In genomic region chrX:98490670-98491069, GRCh38 we compare ENCODE assay signal across 20 cellular contexts.
DNase-seq lines count a peak whose midpoint lies in the region; ATAC-seq, FAIRE-seq and TF ChIP-seq lines count a peak whose summit lies in the region.
"Had no signal": no experiment of that assay in that cellular context is flagged by ENCODE, and none has a peak within 500 bp of the region (broad histone marks: within the 10 kb centered on the region; RNA-seq: fewer than 3 reads in every experiment).

No MANE protein-coding gene starts in this region.

- H3K14ac ChIP-seq in IMR-90 (replicated peaks; ENCODE audit: low read depth, low read length), result no peak overlapping the region

- no peak overlapping the region for H3K18ac ChIP-seq in IMR-90 (ENCODE audit: low read depth, low read length)

- peaks cover 6% of the 10 kb centered on the region for H3F3A ChIP-seq in smooth muscle cell (ENCODE audit: low read depth)

- TF ChIP-seq CTCF in A549 (IDR thresholded peaks at IDR 0.05) (no peak), IMR-90 (conservative IDR thresholded peaks at IDR 0.05; ENCODE audit: low read depth, low read length) (no peak), smooth muscle cell (IDR thresholded peaks at IDR 0.05; ENCODE audit: borderline replicate concordance, insufficient read depth, poor library complexity, severe bottlenecking) (no peak), brain microvascular endothelial cell (IDR thresholded peaks at IDR 0.05; ENCODE audit: low read depth, low read length, missing control alignments) (no peak)

- WGBS in A549 (ENCODE audit: missing lambda C conversion rate), result 4% methylated on average over 1 of the region's 1 CpG
- WGBS in IMR-90 (ENCODE audit: extremely low coverage in 2 of 2, insufficient read length in 1 of 2), 2 experiments, result no CpG with 5 or more reads among the region's 1 CpG
- WGBS in smooth muscle cell (ENCODE audit: low lambda C conversion rate), result 23% methylated on average over 1 of the region's 1 CpG

- H3K23ac ChIP-seq in IMR-90 (ENCODE audit: low read depth, low read length), result no peak overlapping the region

- no peak overlapping the region for H3K56ac ChIP-seq in IMR-90 (ENCODE audit: extremely low read depth, insufficient read depth, low read length)

- TF ChIP-seq RAD21 in A549 (conservative IDR thresholded peaks at IDR 0.05 in 1 of 2, IDR thresholded peaks at IDR 0.05 in 1 of 2) (no peak), IMR-90 (IDR thresholded peaks at IDR 0.05; ENCODE audit: low read length) (no peak)

- H3K27ac ChIP-seq in A549, result no peak overlapping the region
- no peak overlapping the region for H3K27ac ChIP-seq in IMR-90 (ENCODE audit: insufficient read depth, low read length)
- peak overlapping the region; percentile 20 for H3K27ac ChIP-seq in smooth muscle cell (ENCODE audit: low read depth)
- H3K27ac ChIP-seq in brain microvascular endothelial cell, result no peak overlapping the region
- H3K27ac ChIP-seq: BLaER1 treated with 17β-estradiol and CSF1 and Interleukin-3, amounts not matched to agents 10 nM and 100 nM; C4-2B had no signal

- no peaks in the 10 kb centered on the region for H3K27me3 ChIP-seq in IMR-90 (ENCODE audit: control insufficient read depth, insufficient read depth, low read length)
- H3K27me3 ChIP-seq in smooth muscle cell (ENCODE audit: low read depth), result no peaks in the 10 kb centered on the region
- H3K27me3 ChIP-seq in brain microvascular endothelial cell (replicated peaks), result no peaks in the 10 kb centered on the region

- no peak overlapping the region for H4K5ac ChIP-seq in IMR-90 (ENCODE audit: low read depth, low read length)

- H3K79me2 ChIP-seq in smooth muscle cell (ENCODE audit: low read depth), result no peaks in the 10 kb centered on the region

- no peak for FAIRE-seq in A549 (lab: Jason Lieb, UNC)
- FAIRE-seq: A204.1, D721Med, G401.6, GM12891, GM19239 had no signal

- H3K4me3 ChIP-seq in A549 (no peak overlapping the region), IMR-90 (ENCODE audit: insufficient read depth, low read depth, low read length) (no peak overlapping the region), smooth muscle cell (no peak overlapping the region), brain microvascular endothelial cell (ENCODE audit: low read depth, low read length) (no peak overlapping the region)
- H3K4me3 ChIP-seq: BLaER1 treated with 17β-estradiol and CSF1 and Interleukin-3, amounts not matched to agents 10 nM and 100 nM had no signal

- H3K9me1 ChIP-seq in IMR-90 (ENCODE audit: insufficient read depth, low read length), result no peaks in the 10 kb centered on the region

- TF ChIP-seq POLR2A in A549 (IDR thresholded peaks at IDR 0.05; ENCODE audit: low read length) (no peak), IMR-90 (IDR thresholded peaks at IDR 0.05; ENCODE audit: low read depth, low read length) (no peak)

- H4K20me1 ChIP-seq in IMR-90 (ENCODE audit: insufficient read depth, low read length), result no peaks in the 10 kb centered on the region
- H4K20me1 ChIP-seq in smooth muscle cell (ENCODE audit: low read depth), result no peaks in the 10 kb centered on the region
- H4K20me1 ChIP-seq: BLaER1 treated with 17β-estradiol and CSF1 and Interleukin-3, amounts not matched to agents 10 nM and 100 nM had no signal

- H3K4me2 ChIP-seq in A549, result no peak overlapping the region
- no peak overlapping the region for H3K4me2 ChIP-seq in IMR-90 (ENCODE audit: low read depth, low read length)
- H3K4me2 ChIP-seq in smooth muscle cell, result no peak overlapping the region
- H3K4me2 ChIP-seq: BLaER1 treated with 17β-estradiol and CSF1 and Interleukin-3, amounts not matched to agents 10 nM and 100 nM had no signal

- in situ Hi-C loops in IMR-90 (cut with MboI; ENCODE audit: low sequenced_read_pairs) (no loop called here), brain microvascular endothelial cell (cut with HindIII; ENCODE audit: low pct_ligation_motif_present, low sequenced_read_pairs) (no loop called here)

- no peak overlapping the region for H4K8ac ChIP-seq in IMR-90 (ENCODE audit: low read depth in 2 of 2, low read length in 2 of 2)

- POLR2A ChIA-PET in A549 (lab: Yijun Ruan, JAX) (no interaction called here), IMR-90 (lab: Charles Lee; ENCODE audit: unreplicated experiment) (no interaction called here)

- TF ChIP-seq EP300 in A549 (IDR thresholded peaks at IDR 0.05), result no peak

- H4K91ac ChIP-seq in IMR-90 (ENCODE audit: insufficient read depth, low read depth, low read length), result no peak overlapping the region

- H3K79me1 ChIP-seq in IMR-90 (ENCODE audit: low read depth in 1 of 2, low read length in 2 of 2), result no peaks in the 10 kb centered on the region

- H2AK5ac ChIP-seq in IMR-90 (ENCODE audit: low read depth, low read length), result no peak overlapping the region

- ATAC-seq in A549, result no peak
- ATAC-seq in IMR-90 (ENCODE audit: low read depth), result no peak
- ATAC-seq: CD8-positive, alpha-beta T cell had no signal

- H3K36me3 ChIP-seq in IMR-90 (ENCODE audit: control insufficient read depth, insufficient read depth, low read length), result no peaks in the 10 kb centered on the region
- H3K36me3 ChIP-seq in smooth muscle cell (ENCODE audit: low read depth), result no peaks in the 10 kb centered on the region
- no peaks in the 10 kb centered on the region for H3K36me3 ChIP-seq in brain microvascular endothelial cell (replicated peaks)
- H3K36me3 ChIP-seq: BLaER1 treated with 17β-estradiol and CSF1 and Interleukin-3, amounts not matched to agents 10 nM and 100 nM had no signal

- no TSS peak for BruUV-seq in IMR-90 (replicated peaks; lab: Mats Ljungman, UMichigan)

- no peak overlapping the region for H2BK20ac ChIP-seq in IMR-90 (ENCODE audit: low read depth, low read length)

- H3K4me1 ChIP-seq in A549 (no peaks in the 10 kb centered on the region), IMR-90 (ENCODE audit: control insufficient read depth, insufficient read depth, low read length) (no peaks in the 10 kb centered on the region), smooth muscle cell (ENCODE audit: low read depth) (no peaks in the 10 kb centered on the region)
- H3K4me1 ChIP-seq: BLaER1 treated with 17β-estradiol and CSF1 and Interleukin-3, amounts not matched to agents 10 nM and 100 nM; Caco-2 had no signal

- DNase-seq in A549 (ENCODE audit: low read depth in 1 of 2, low spot score in 1 of 2), result no peak
- DNase-seq in IMR-90, result no peak
- DNase-seq in smooth muscle cell (lab: John Stamatoyannopoulos, UW; ENCODE audit: unreplicated experiment), result no peak
- no peak for DNase-seq in brain microvascular endothelial cell
- DNase-seq in T-helper 2 cell, result no peak
- DNase-seq: 8988T; AML-193; Caco-2; Calu3; CD4-positive, alpha-beta T cell; CD8-positive, alpha-beta T cell; DMS79 treated with DMSO at 0.1 percent for 48 hours; GF-D8 had no signal

- H2AFZ ChIP-seq in IMR-90 (replicated peaks; ENCODE audit: low read length, poor library complexity) (no peak overlapping the region), smooth muscle cell (ENCODE audit: low read depth) (no peak overlapping the region)

- H3K9me3 ChIP-seq in A549 (no peaks in the 10 kb centered on the region), IMR-90 (ENCODE audit: control insufficient read depth, insufficient read depth, low read length) (no peaks in the 10 kb centered on the region; the same call in 1 of the 2 replicates), smooth muscle cell (replicated peaks; ENCODE audit: low read depth) (no peaks in the 10 kb centered on the region)
- H3K9me3 ChIP-seq: BLaER1 treated with 17β-estradiol and CSF1 and Interleukin-3, amounts not matched to agents 10 nM and 100 nM; Caco-2 had no signal

- intact Hi-C loops in IMR-90 (cut with micrococcal nuclease), result no loop called here

- CTCF ChIA-PET in A549 (lab: Yijun Ruan, JAX), result no interaction called here
- CTCF ChIA-PET in IMR-90 (lab: Yijun Ruan, JAX), result no interaction called here

- no peak overlapping the region for H3K9ac ChIP-seq in IMR-90 (ENCODE audit: low read depth, low read length)
- H3K9ac ChIP-seq in smooth muscle cell (ENCODE audit: low read depth), result no peak overlapping the region
- H3K9ac ChIP-seq: BLaER1 treated with 17β-estradiol and CSF1 and Interleukin-3, amounts not matched to agents 10 nM and 100 nM had no signal

- no peak overlapping the region for H2AK9ac ChIP-seq in IMR-90 (replicated peaks; ENCODE audit: low read depth, low read length, poor library complexity)

- H3K4ac ChIP-seq in IMR-90 (ENCODE audit: low read depth, low read length), result no peak overlapping the region

- dilution Hi-C loops in IMR-90 (cut with HindIII; ENCODE audit: low sequenced_read_pairs, unreplicated experiment), result no loop called here

- no peak overlapping the region for H2BK120ac ChIP-seq in IMR-90 (ENCODE audit: low read depth, low read length)

- H2BK5ac ChIP-seq in IMR-90 (ENCODE audit: low read depth, low read length, poor library complexity, severe bottlenecking), result no peak overlapping the region

- H2BK15ac ChIP-seq in IMR-90 (ENCODE audit: low read depth, low read length), result no peak overlapping the region

TF ChIP-seq in A549, 52 proteins besides CTCF, POLR2A, EP300 and RAD21:
- peak; percentile 50 for TF ChIP-seq MAFK (IDR thresholded peaks at IDR 0.05; ENCODE audit: partially characterized antibody)
- peak; percentile 75 for TF ChIP-seq NFE2L2 (conservative IDR thresholded peaks at IDR 0.05; ENCODE audit: low read length)
- TF ChIP-seq RARB (CRISPR knock-in tag; IDR thresholded peaks at IDR 0.05), result no peak

TF ChIP-seq in IMR-90, 13 proteins besides CTCF, POLR2A, EP300 and RAD21:
- peak; percentile 85 for TF ChIP-seq NFE2L2 (IDR thresholded peaks at IDR 0.05; ENCODE audit: low read depth, low read length)
- TF ChIP-seq RFX5 (IDR thresholded peaks at IDR 0.05; ENCODE audit: low read depth, low read length), result no peak
